In the genomic region with DNA sequence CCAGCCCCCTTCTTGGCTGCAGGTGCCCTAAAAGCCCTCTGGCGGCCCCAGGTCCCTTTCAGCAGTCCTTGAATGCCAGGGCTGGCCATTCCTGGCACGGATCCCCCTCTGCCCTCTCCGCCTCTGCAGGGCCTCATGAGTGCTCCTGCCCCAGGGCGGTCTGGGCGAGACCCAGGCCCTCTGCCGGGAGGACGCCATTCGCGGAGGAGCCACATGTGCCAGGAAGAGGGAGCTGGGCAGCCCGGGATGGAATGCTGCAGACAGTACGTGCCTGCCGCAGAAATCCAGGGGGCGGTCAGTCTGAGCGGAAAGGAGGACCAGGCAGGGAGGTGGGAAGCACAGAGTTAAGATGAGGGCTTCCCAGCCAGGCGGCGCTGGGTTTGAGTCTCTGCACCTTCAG, we compare ENCODE assay signal across 33 cellular contexts. TPM values are rescaled to one million over a fixed set of nuclear protein-coding genes. Genes with fewer than 3 reads are reported as not detected.
"Had no signal": no experiment of that assay in that cellular context is flagged by ENCODE, and none has a peak within 500 bp of the region (broad histone marks: within the 10 kb centered on the region; RNA-seq: fewer than 3 reads in every experiment).

No MANE protein-coding gene starts in this region.

- H3K36me3 Mint-ChIP-seq: mesothelial cell of epicardium; naive B cell; natural killer cell treated with Interleukin-12 subunit alpha and Interleukin-12 subunit beta and Interleukin-15 and Interleukin-18, amount 100 ng/mL, for 72 hours; stimulated activated effector memory CD8-positive, alpha-beta T cell treated with anti-CD3 and anti-CD28 coated beads, Interleukin-12 subunit alpha, Interleukin-12 subunit beta, amount 100 ng/mL, for 72 hours had no signal

- H3K27me3 ChIP-seq: ovary had no signal

- DNase-seq: dorsolateral prefrontal cortex; effector CD4-positive, alpha-beta T cell; foreskin fibroblast; gastrocnemius medialis; head of caudate nucleus; left cardiac atrium; left lung; mesenchymal stem cell; mucosa of descending colon; naive B cell; ovary; posterior cingulate gyrus; psoas muscle; right cardiac atrium; stimulated activated CD4-positive, alpha-beta T cell treated with anti-CD3 and anti-CD28 coated beads, Interleukin-2, amount 100 ng/mL, for 24 hours; stimulated activated CD4-positive, alpha-beta T cell treated with anti-CD3 and anti-CD28 coated beads, Interleukin-4, amount 100 ng/mL, for 24 hours; stimulated activated naive CD4-positive, alpha-beta T cell treated with Interleukin-2 at 50 U/mL for 16 hours; stomach; thyroid gland; trophoblast cell had no signal

- H3K4me1 ChIP-seq: gastrocnemius medialis, psoas muscle had no signal

- H3K36me3 ChIP-seq: gastrocnemius medialis, left lung, ovary, sigmoid colon, stomach, thyroid gland had no signal

- H3K4me1 Mint-ChIP-seq: neural crest cell had no signal

- H3K27ac Mint-ChIP-seq: mesothelial cell of epicardium; naive B cell; natural killer cell treated with Interleukin-12 subunit alpha and Interleukin-12 subunit beta and Interleukin-15 and Interleukin-18, amount 100 ng/mL, for 72 hours; stimulated activated effector memory CD8-positive, alpha-beta T cell treated with anti-CD3 and anti-CD28 coated beads, Interleukin-12 subunit alpha, Interleukin-12 subunit beta, amount 100 ng/mL, for 72 hours had no signal

- H3K4me3 ChIP-seq: dorsolateral prefrontal cortex, gastrocnemius medialis, left lung, mucosa of descending colon, ovary, psoas muscle, sigmoid colon, stomach, thyroid gland had no signal

- H3K27ac ChIP-seq: dorsolateral prefrontal cortex, epithelial cell of prostate, gastrocnemius medialis, left lung, ovary, psoas muscle, sigmoid colon, stomach, thyroid gland had no signal

- ATAC-seq: esophagus mucosa; gastrocnemius medialis; left cardiac atrium; left lung; mucosa of descending colon; natural killer cell treated with Interleukin-12 subunit alpha and Interleukin-12 subunit beta and Interleukin-15 and Interleukin-18, amount 100 ng/mL, for 72 hours; psoas muscle; right cardiac atrium; stimulated activated effector memory CD8-positive, alpha-beta T cell treated with anti-CD3 and anti-CD28 coated beads, Interleukin-12 subunit alpha, Interleukin-12 subunit beta, amount 100 ng/mL, for 72 hours had no signal

- H3K9me3 ChIP-seq: gastrocnemius medialis, left lung, mucosa of descending colon, ovary, psoas muscle, sigmoid colon, stomach, thyroid gland had no signal

- H3K4me3 Mint-ChIP-seq: mesothelial cell of epicardium; natural killer cell treated with Interleukin-12 subunit alpha and Interleukin-12 subunit beta and Interleukin-15 and Interleukin-18, amount 100 ng/mL, for 72 hours; neural crest cell; stimulated activated effector memory CD8-positive, alpha-beta T cell treated with anti-CD3 and anti-CD28 coated beads, Interleukin-12 subunit alpha, Interleukin-12 subunit beta, amount 100 ng/mL, for 72 hours had no signal

- H3K9me3 Mint-ChIP-seq: mesothelial cell of epicardium; naive B cell; natural killer cell treated with Interleukin-12 subunit alpha and Interleukin-12 subunit beta and Interleukin-15 and Interleukin-18, amount 100 ng/mL, for 72 hours; neural crest cell; stimulated activated effector memory CD8-positive, alpha-beta T cell treated with anti-CD3 and anti-CD28 coated beads, Interleukin-12 subunit alpha, Interleukin-12 subunit beta, amount 100 ng/mL, for 72 hours had no signal

RNA-seq across cellular contexts. Expression of a gene that starts 2.8 kb away (rescaled TPM):
- total RNA-seq: esophagus mucosa, gastrocnemius medialis, glomerular endothelial cell, kidney epithelial cell, left cardiac atrium, left lung, lower leg skin, lung microvascular endothelial cell, mesothelial cell of epicardium, neural crest cell, psoas muscle, right cardiac atrium, skeletal muscle tissue, stomach, subcutaneous adipose tissue had no signal
